ENCODE assay signal across 8 cellular contexts in the genomic region with DNA sequence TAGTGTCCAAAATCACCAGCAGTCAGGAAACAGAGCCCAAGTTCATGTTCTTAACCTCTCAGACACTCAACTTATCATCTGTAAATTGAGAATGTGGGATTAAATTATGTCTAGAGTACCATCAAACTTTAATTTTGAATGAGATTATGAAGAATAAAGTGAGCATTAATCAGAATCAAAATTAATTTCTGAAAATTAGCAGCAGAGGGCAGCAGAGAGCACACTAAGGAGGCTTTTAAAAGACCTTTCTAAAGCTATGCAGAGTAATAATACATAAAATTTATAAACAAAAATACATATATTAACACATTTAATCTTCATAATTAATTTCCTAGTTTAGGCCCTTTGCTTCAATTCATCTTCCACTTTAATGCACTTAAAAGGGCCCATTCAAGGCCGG. TPM values are rescaled to one million over a fixed set of nuclear protein-coding genes. Genes with fewer than 3 reads are reported as not detected.
DNase-seq lines count a peak whose midpoint lies in the region; ATAC-seq, FAIRE-seq and TF ChIP-seq lines count a peak whose summit lies in the region.

No MANE protein-coding gene starts in this region.

- H3K36me3 Mint-ChIP-seq in glutamatergic neuron (ENCODE audit: unreplicated experiment): no peaks in the 10 kb centered on the region

- H3K9me3 Mint-ChIP-seq in glutamatergic neuron (ENCODE audit: unreplicated experiment): no peaks in the 10 kb centered on the region

- TF ChIP-seq POLR2A in vagina (IDR thresholded peaks at IDR 0.05) (no peak), GM12892 (IDR thresholded peaks at IDR 0.05; ENCODE audit: low read depth, low read length) (no peak)

- intact Hi-C loops in left ventricle myocardium inferior (cut with micrococcal nuclease): loop anchor here (10.0 kb wide), 1 partner anchor 144 kb away; no protein-coding TSS in a partner anchor
- intact Hi-C loops in right cardiac atrium (cut with DNase I): loop anchor here in 1 of 4 donors (5.0 kb wide), 1 partner anchor 142 kb away; no protein-coding TSS in a partner anchor
- intact Hi-C loops in vagina (cut with DNase I): no loop called here

- H3K27ac ChIP-seq in left ventricle myocardium inferior (replicated peaks) (no peak overlapping the region), right cardiac atrium (ENCODE audit: low read length) (no peak overlapping the region), RWPE2 (ENCODE audit: poor library complexity, severe bottlenecking) (no peak overlapping the region), vagina (no peak overlapping the region)

- no peak for DNase-seq in left ventricle myocardium inferior
- no peak for DNase-seq in right cardiac atrium
- no peak for DNase-seq in RWPE2 (ENCODE audit: low spot score)
- no peak for DNase-seq in glutamatergic neuron
- no peak for DNase-seq in vagina (ENCODE audit: extremely low spot score in 2 of 2)
- no peak for DNase-seq in GM12892 (ENCODE audit: insufficient read length)
- DNase-seq in NCI-H526 treated with DMSO at 0.1 percent for 48 hours (lab: John Stamatoyannopoulos, UW): no peak
- no peak for DNase-seq in activated T-cell treated with anti-CD3 and anti-CD28 coated beads for 4 hours

- H3K4me1 ChIP-seq in left ventricle myocardium inferior (no peaks in the 10 kb centered on the region), right cardiac atrium (ENCODE audit: control insufficient read depth, insufficient read depth, low read length) (no peaks in the 10 kb centered on the region), RWPE2 (ENCODE audit: insufficient read depth, poor library complexity, severe bottlenecking) (peaks cover 5% of the 10 kb centered on the region), vagina (no peaks in the 10 kb centered on the region)

- no peak overlapping the region for H3K4me3 Mint-ChIP-seq in glutamatergic neuron (ENCODE audit: unreplicated experiment)

- no peak for ATAC-seq in right cardiac atrium
- no peak for ATAC-seq in RWPE2 (ENCODE audit: low read depth)

- H3K4me1 Mint-ChIP-seq in glutamatergic neuron (ENCODE audit: low read depth, unreplicated experiment): no peaks in the 10 kb centered on the region

- peaks cover 1% of the 10 kb centered on the region for H3K27me3 Mint-ChIP-seq in glutamatergic neuron (ENCODE audit: unreplicated experiment)

- TF ChIP-seq CTCF in left ventricle myocardium inferior (IDR thresholded peaks at IDR 0.05; ENCODE audit: borderline replicate concordance) (peak; percentile 60), RWPE2 (IDR thresholded peaks at IDR 0.05; ENCODE audit: poor library complexity, severe bottlenecking) (peak; percentile 61), glutamatergic neuron (IDR thresholded peaks at IDR 0.05; ENCODE audit: partially characterized antibody, unreplicated experiment) (peak; percentile 70), vagina (IDR thresholded peaks at IDR 0.05) (peak; percentile 13 to 49 (median 34))

- H3K36me3 ChIP-seq in left ventricle myocardium inferior (no peaks in the 10 kb centered on the region), RWPE2 (ENCODE audit: low read depth) (no peaks in the 10 kb centered on the region), vagina (no peaks in the 10 kb centered on the region)

- no peak overlapping the region for H3K27ac Mint-ChIP-seq in glutamatergic neuron (ENCODE audit: unreplicated experiment)

- no peak for FAIRE-seq in GM12892 (lab: Jason Lieb, UNC)

- WGBS in right cardiac atrium: 84% methylated on average over 1 of the region's 1 CpG

- H3K9me3 ChIP-seq in left ventricle myocardium inferior (replicated peaks): no peaks in the 10 kb centered on the region
- no peaks in the 10 kb centered on the region for H3K9me3 ChIP-seq in right cardiac atrium (ENCODE audit: control insufficient read depth, low read length)
- H3K9me3 ChIP-seq in RWPE2 (ENCODE audit: severe bottlenecking): no peaks in the 10 kb centered on the region
- no peaks in the 10 kb centered on the region for H3K9me3 ChIP-seq in vagina

- H3K4me3 ChIP-seq in left ventricle myocardium inferior: no peak overlapping the region
- H3K4me3 ChIP-seq in right cardiac atrium (ENCODE audit: low read length): no peak overlapping the region
- H3K4me3 ChIP-seq in RWPE2 (ENCODE audit: severe bottlenecking): no peak overlapping the region
- no peak overlapping the region for H3K4me3 ChIP-seq in vagina

- H3K27me3 ChIP-seq in left ventricle myocardium inferior (ENCODE audit: low read depth): no peaks in the 10 kb centered on the region
- no peaks in the 10 kb centered on the region for H3K27me3 ChIP-seq in right cardiac atrium (ENCODE audit: control insufficient read depth, insufficient read depth)
- H3K27me3 ChIP-seq in RWPE2 (ENCODE audit: insufficient read depth, poor library complexity, severe bottlenecking): no peaks in the 10 kb centered on the region
- H3K27me3 ChIP-seq in vagina: no peaks in the 10 kb centered on the region

RNA-seq across cellular contexts. Expression of a gene that starts 7.1 kb away (rescaled TPM):
- 0.30 TPM for total RNA-seq in left ventricle myocardium inferior
- under 1 TPM; 0.49 to 0.71 (median 0.56) TPM for total RNA-seq in right cardiac atrium
- polyA plus RNA-seq in right cardiac atrium: 0.11 TPM
- not detected for total RNA-seq in glutamatergic neuron (ENCODE audit: unreplicated experiment)
- total RNA-seq in vagina: 0.49 TPM
- 9.8 TPM for polyA plus RNA-seq in GM12892 (2012; ENCODE audit: missing spikeins)
